7 cellular contexts compared by ENCODE assay signal in the genomic region with DNA sequence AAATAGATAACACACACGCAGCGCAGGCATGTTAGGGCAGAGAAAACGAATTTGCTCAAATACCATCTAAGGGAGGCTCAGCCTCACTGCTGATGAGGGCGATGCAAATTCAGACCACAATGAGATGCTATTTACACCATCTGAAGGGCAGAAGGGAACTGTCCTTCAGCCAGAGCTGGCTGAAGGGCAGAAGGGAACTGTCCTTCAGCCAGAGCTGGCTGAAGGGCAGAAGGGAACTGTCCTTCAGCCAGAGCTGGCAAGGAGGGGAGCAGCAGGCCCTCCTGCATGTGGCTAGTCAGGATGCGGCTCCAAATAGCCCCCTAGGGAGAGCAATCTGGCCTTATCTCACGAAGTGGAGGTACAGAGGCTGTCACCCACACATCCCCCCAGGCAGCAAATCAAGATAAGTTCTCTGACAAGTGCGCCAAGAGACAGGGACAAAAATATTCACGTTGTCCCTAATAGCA. TPM values are rescaled to one million over a fixed set of nuclear protein-coding genes. Genes with fewer than 3 reads are reported as not detected.
A peak's percentile ranks its signal among the peaks of the same experiment; 100 is the strongest.
DNase-seq lines count a peak whose midpoint lies in the region; ATAC-seq lines count a peak whose summit lies in the region.

No MANE protein-coding gene starts in this region.

- H3K36me3 Mint-ChIP-seq in stimulated activated naive B cell treated with anti-CD40 and anti-IgM and Interleukin-4, amounts not matched to agents 10 μg/mL and 1 μg/mL and 100 μg/mL, for 72 hours: no peaks in the 10 kb centered on the region

- H3K27ac Mint-ChIP-seq in stimulated activated naive B cell treated with anti-CD40 and anti-IgM and Interleukin-4, amounts not matched to agents 10 μg/mL and 1 μg/mL and 100 μg/mL, for 72 hours: peak overlapping the region; percentile 96

- H3K9me3 Mint-ChIP-seq in stimulated activated naive B cell treated with anti-CD40 and anti-IgM and Interleukin-4, amounts not matched to agents 10 μg/mL and 1 μg/mL and 100 μg/mL, for 72 hours: no peaks in the 10 kb centered on the region

- H3K27ac ChIP-seq in SK-N-MC: peak overlapping the region; percentile 69

- H3K27me3 Mint-ChIP-seq in stimulated activated naive B cell treated with anti-CD40 and anti-IgM and Interleukin-4, amounts not matched to agents 10 μg/mL and 1 μg/mL and 100 μg/mL, for 72 hours: no peaks in the 10 kb centered on the region

- H3K9ac ChIP-seq in SK-N-MC (ENCODE audit: insufficient read length): no peak overlapping the region

- no peak overlapping the region; the same call in 1 of the 2 replicates for H3K4me3 ChIP-seq in SK-N-MC

- intact Hi-C loops in left cardiac atrium (cut with DNase I) (no loop called here), head of caudate nucleus (cut with DNase I) (no loop called here)

- no peaks in the 10 kb centered on the region for H3K36me3 ChIP-seq in SK-N-MC (ENCODE audit: insufficient read depth, low read length)

- H3K4me1 Mint-ChIP-seq in stimulated activated naive B cell treated with anti-CD40 and anti-IgM and Interleukin-4, amounts not matched to agents 10 μg/mL and 1 μg/mL and 100 μg/mL, for 72 hours: peaks cover 33 to 52% of the 10 kb centered on the region in 2 donors

- ATAC-seq in GM18873 (IDR thresholded peaks at IDR 0.05; ENCODE audit: low FRiP score, unreplicated experiment) (peak; percentile 71), HG02840 (IDR thresholded peaks at IDR 0.05; ENCODE audit: low FRiP score, unreplicated experiment) (peak; percentile 65), left cardiac atrium (peak; percentile 78 to 87)
- peak; percentile 79 to 81 for ATAC-seq in stimulated activated naive B cell treated with anti-CD40 and anti-IgM and Interleukin-4, amounts not matched to agents 10 μg/mL and 1 μg/mL and 100 μg/mL, for 72 hours (replicated peaks)

- DNase-seq in SK-N-MC (ENCODE audit: low read depth, low spot score) (no peak), left cardiac atrium (no peak), NCI-H524 (lab: John Stamatoyannopoulos, UW) (no peak), head of caudate nucleus (no peak)
- no peak for DNase-seq in stimulated activated naive B cell treated with anti-CD40 and anti-IgM and Interleukin-4, amounts not matched to agents 10 μg/mL and 1 μg/mL and 100 μg/mL, for 72 hours

- H3K9me3 ChIP-seq in SK-N-MC (ENCODE audit: low read depth, low read length): no peaks in the 10 kb centered on the region

- peak overlapping the region; percentile 73 to 78 for H3K4me3 Mint-ChIP-seq in stimulated activated naive B cell treated with anti-CD40 and anti-IgM and Interleukin-4, amounts not matched to agents 10 μg/mL and 1 μg/mL and 100 μg/mL, for 72 hours

RNA-seq across cellular contexts. Expression of gene SLC39A13, which starts 7.5 kb away (rescaled TPM):
- total RNA-seq in left cardiac atrium: 10 to 100 TPM; 35.5 to 53.4 TPM

RNA-seq across cellular contexts. Expression of gene SPI1, which starts 22.5 kb away (rescaled TPM):
- total RNA-seq in left cardiac atrium: 10 to 100 TPM; 19.5 to 31.4 TPM

RNA-seq across cellular contexts. Expression of gene PSMC3, which starts 25.4 kb away (rescaled TPM):
- 100 to 1,000 TPM; 133 to 154 TPM for total RNA-seq in left cardiac atrium

RNA-seq across cellular contexts. Expression of gene RAPSN, which starts 48.1 kb away (rescaled TPM):
- not detected for total RNA-seq in left cardiac atrium

RNA-seq across cellular contexts. Expression of gene MYBPC3, which starts 48.3 kb away (rescaled TPM):
- 1,000 to 10,000 TPM in 1 of 2 donors, 100 to 1,000 TPM in 1; 966 to 1,049 TPM for total RNA-seq in left cardiac atrium
